ENCODE assay signal across 25 cellular contexts in genomic region chr17:72008236-72008874, GRCh38.
DNase-seq lines count a peak whose midpoint lies in the region; ATAC-seq and TF ChIP-seq lines count a peak whose summit lies in the region.
"Had no signal": no experiment of that assay in that cellular context is flagged by ENCODE, and none has a peak within 500 bp of the region (broad histone marks: within the 10 kb centered on the region; RNA-seq: fewer than 3 reads in every experiment).

No MANE protein-coding gene starts in this region.

- BruUV-seq in A673 (replicated peaks; lab: Mats Ljungman, UMichigan) (no TSS peak), IMR-90 (replicated peaks; lab: Mats Ljungman, UMichigan) (no TSS peak)

- H3K9ac ChIP-seq in IMR-90 (ENCODE audit: low read depth, low read length), result no peak overlapping the region
- H3K9ac ChIP-seq: parathyroid adenoma had no signal

- H3K4ac ChIP-seq in IMR-90 (ENCODE audit: low read depth, low read length), result no peak overlapping the region

- H3K23ac ChIP-seq in IMR-90 (ENCODE audit: low read depth, low read length), result no peak overlapping the region

- no peak overlapping the region for H4K91ac ChIP-seq in IMR-90 (ENCODE audit: insufficient read depth, low read depth, low read length)

- H4K20me1 ChIP-seq in IMR-90 (ENCODE audit: insufficient read depth, low read length), result no peaks in the 10 kb centered on the region

- H3K27me3 ChIP-seq in A673 (replicated peaks; ENCODE audit: insufficient read depth, low read depth, low read length, poor library complexity), result no peaks in the 10 kb centered on the region
- no peaks in the 10 kb centered on the region for H3K27me3 ChIP-seq in IMR-90 (ENCODE audit: control insufficient read depth, insufficient read depth, low read length)
- H3K27me3 ChIP-seq in effector memory CD4-positive, alpha-beta T cell (replicated peaks; ENCODE audit: control insufficient read depth, insufficient read depth, low read length, poor library complexity, severe bottlenecking), result no peaks in the 10 kb centered on the region
- H3K27me3 ChIP-seq: right atrium auricular region, SJSA1, tibial nerve had no signal

- in situ Hi-C loops in IMR-90 (cut with MboI; ENCODE audit: low sequenced_read_pairs), result no loop called here
- in situ Hi-C loops in astrocyte of the spinal cord (cut with HindIII; ENCODE audit: low sequenced_read_pairs), result no loop called here

- no peaks in the 10 kb centered on the region for H3K9me1 ChIP-seq in IMR-90 (ENCODE audit: insufficient read depth, low read length)

- no peak overlapping the region for H2AFZ ChIP-seq in IMR-90 (replicated peaks; ENCODE audit: low read length, poor library complexity)
- H2AFZ ChIP-seq: parathyroid adenoma had no signal

- H3K18ac ChIP-seq in IMR-90 (ENCODE audit: low read depth, low read length), result no peak overlapping the region

- CTCF ChIA-PET in A673 (lab: Charles Lee) (no interaction called here), IMR-90 (lab: Yijun Ruan, JAX) (interaction anchor here (0.5 to 1.1 kb wide), 2 partner anchors 22 to 408 kb away, joined by 3 read pairs; no protein-coding TSS in a partner anchor)

- no peak overlapping the region for H3K14ac ChIP-seq in IMR-90 (replicated peaks; ENCODE audit: low read depth, low read length)

- no peak overlapping the region for H4K8ac ChIP-seq in IMR-90 (ENCODE audit: low read depth in 2 of 2, low read length in 2 of 2)

- H3K4me3 ChIP-seq in A673 (ENCODE audit: low read depth, low read length, poor library complexity, severe bottlenecking) (peak overlapping the region; percentile 0), IMR-90 (ENCODE audit: insufficient read depth, low read depth, low read length) (no peak overlapping the region), astrocyte of the spinal cord (ENCODE audit: low read depth, low read length) (no peak overlapping the region)
- no peak overlapping the region for H3K4me3 ChIP-seq in effector memory CD4-positive, alpha-beta T cell (ENCODE audit: insufficient read depth, low read depth, low read length, poor library complexity, severe bottlenecking)
- H3K4me3 ChIP-seq: right atrium auricular region, SJSA1, spleen, tibial nerve had no signal

- intact Hi-C loops in A673 (cut with micrococcal nuclease; ENCODE audit: unreplicated experiment), result no loop called here
- intact Hi-C loops in IMR-90 (cut with micrococcal nuclease), result no loop called here

- H3K4me2 ChIP-seq in IMR-90 (ENCODE audit: low read depth, low read length), result no peak overlapping the region

- DNase-seq in A673 (ENCODE audit: low spot score) (peak; percentile 65), IMR-90 (peak; percentile 55), astrocyte of the spinal cord (ENCODE audit: low read depth, low spot score) (peak; percentile 36), fibroblast of peridontal ligament (ENCODE audit: extremely low read depth) (peak; percentile 52), NCI-H446 (lab: John Stamatoyannopoulos, UW) (no peak), ureter (ENCODE audit: low spot score) (no peak), COR-L47 (lab: John Stamatoyannopoulos, UW) (no peak)
- DNase-seq in effector memory CD4-positive, alpha-beta T cell, result no peak
- DNase-seq: ACHN; activated CD4-positive, alpha-beta memory T cell treated with anti-CD3 and anti-CD28 coated beads, Interleukin-2, amount 10 ng/mL, durations not matched to agents 7 days and 5 days; activated CD4-positive, alpha-beta T cell treated with anti-CD3 and anti-CD28 coated beads for 1 hour; activated CD8-positive, alpha-beta memory T cell treated with anti-CD3 and anti-CD28 coated beads, Interleukin-2, amount 50 U/mL, for 48 hours; activated naive CD4-positive, alpha-beta T cell treated with anti-CD3 and anti-CD28 coated beads, Interleukin-2, amount 10 ng/mL, durations not matched to agents 7 days and 5 days; dermis blood vessel endothelial cell; DMS79; mesenchymal stem cell; NCI-H1048; NCI-H1694 treated with DMSO at 0.1 percent for 48 hours; NCI-H226; spleen; T-helper 17 cell had no signal

- TF ChIP-seq RAD21 in IMR-90 (IDR thresholded peaks at IDR 0.05; ENCODE audit: low read length), result no peak

- H2BK20ac ChIP-seq in IMR-90 (ENCODE audit: low read depth, low read length), result no peak overlapping the region

- H2BK15ac ChIP-seq in IMR-90 (ENCODE audit: low read depth, low read length), result no peak overlapping the region

- no peak overlapping the region for H2BK5ac ChIP-seq in IMR-90 (ENCODE audit: low read depth, low read length, poor library complexity, severe bottlenecking)

- H3K36me3 ChIP-seq in A673 (ENCODE audit: insufficient read depth, low read length, poor library complexity, severe bottlenecking) (no peaks in the 10 kb centered on the region), IMR-90 (ENCODE audit: control insufficient read depth, insufficient read depth, low read length) (no peaks in the 10 kb centered on the region)
- H3K36me3 ChIP-seq in effector memory CD4-positive, alpha-beta T cell (ENCODE audit: control insufficient read depth, insufficient read depth, low read length), result no peaks in the 10 kb centered on the region
- H3K36me3 ChIP-seq: right atrium auricular region, SJSA1, spleen, tibial nerve had no signal

- H3K9me3 ChIP-seq in A673 (ENCODE audit: low read depth, low read length, poor library complexity, severe bottlenecking) (no peaks in the 10 kb centered on the region), IMR-90 (ENCODE audit: control insufficient read depth, insufficient read depth, low read length) (no peaks in the 10 kb centered on the region)
- H3K9me3 ChIP-seq in effector memory CD4-positive, alpha-beta T cell (ENCODE audit: control insufficient read depth, low read length), result no peaks in the 10 kb centered on the region
- H3K9me3 ChIP-seq: right atrium auricular region, SJSA1, spleen, tibial nerve had no signal

- peak; percentile 37; the same call in 1 of the 2 replicates for ATAC-seq in IMR-90 (ENCODE audit: low read depth)
- ATAC-seq: T-helper 17 cell had no signal

- H2BK120ac ChIP-seq in IMR-90 (ENCODE audit: low read depth, low read length), result no peak overlapping the region

- no peak overlapping the region for H3K56ac ChIP-seq in IMR-90 (ENCODE audit: extremely low read depth, insufficient read depth, low read length)

- no peak overlapping the region for H2AK5ac ChIP-seq in IMR-90 (ENCODE audit: low read depth, low read length)

- dilution Hi-C loops in IMR-90 (cut with HindIII; ENCODE audit: low sequenced_read_pairs, unreplicated experiment), result no loop called here

- TF ChIP-seq CTCF in A673 (conservative IDR thresholded peaks at IDR 0.05; ENCODE audit: low read depth, low read length), result no peak
- no peak for TF ChIP-seq CTCF in IMR-90 (conservative IDR thresholded peaks at IDR 0.05; ENCODE audit: low read depth, low read length)
- no peak for TF ChIP-seq CTCF in astrocyte of the spinal cord (IDR thresholded peaks at IDR 0.05; ENCODE audit: low read depth, low read length)

- H2AK9ac ChIP-seq in IMR-90 (replicated peaks; ENCODE audit: low read depth, low read length, poor library complexity), result no peak overlapping the region

- 80% methylated on average over 1 of the region's 5 CpGs; no CpG with 5 or more reads in 1 of the 2 experiments for WGBS in IMR-90 (ENCODE audit: extremely low coverage in 2 of 2, insufficient read length in 1 of 2), 2 experiments

- POLR2A ChIA-PET in A673 (lab: Charles Lee; ENCODE audit: low non-redundant PET), result no interaction called here
- POLR2A ChIA-PET in IMR-90 (lab: Charles Lee; ENCODE audit: unreplicated experiment), result no interaction called here

- H3K79me1 ChIP-seq in IMR-90 (ENCODE audit: low read depth in 1 of 2, low read length in 2 of 2), result no peaks in the 10 kb centered on the region

- no peak for TF ChIP-seq POLR2A in IMR-90 (IDR thresholded peaks at IDR 0.05; ENCODE audit: low read depth, low read length)

- no peak overlapping the region for H4K5ac ChIP-seq in IMR-90 (ENCODE audit: low read depth, low read length)

- H3K27ac ChIP-seq in A673 (ENCODE audit: low read depth, low read length, poor library complexity, severe bottlenecking) (peak overlapping the region; percentile 67), IMR-90 (ENCODE audit: insufficient read depth, low read length) (no peak overlapping the region)
- no peak overlapping the region for H3K27ac ChIP-seq in effector memory CD4-positive, alpha-beta T cell (ENCODE audit: insufficient read depth, low read length, poor library complexity, severe bottlenecking)
- H3K27ac ChIP-seq: parathyroid adenoma, right atrium auricular region, SJSA1, spleen, tibial nerve had no signal

- peaks cover 15% of the 10 kb centered on the region for H3K4me1 ChIP-seq in A673 (ENCODE audit: insufficient read depth, low read length, poor library complexity, severe bottlenecking)
- H3K4me1 ChIP-seq in IMR-90 (ENCODE audit: control insufficient read depth, insufficient read depth, low read length), result peaks cover 2% of the 10 kb centered on the region
- H3K4me1 ChIP-seq in effector memory CD4-positive, alpha-beta T cell (ENCODE audit: control insufficient read depth, insufficient read depth, low read length, poor library complexity, severe bottlenecking), result no peaks in the 10 kb centered on the region
- H3K4me1 ChIP-seq: parathyroid adenoma, right atrium auricular region, spleen, tibial nerve had no signal

TF ChIP-seq in IMR-90, 13 proteins besides CTCF, POLR2A, EP300 and RAD21:
- TF ChIP-seq MXI1 (IDR thresholded peaks at IDR 0.05; ENCODE audit: borderline replicate concordance, low read depth, low read length), result no peak
- TF ChIP-seq MAZ (IDR thresholded peaks at IDR 0.05; ENCODE audit: borderline replicate concordance, low read depth, low read length), result no peak
- no peak for TF ChIP-seq SMC3 (IDR thresholded peaks at IDR 0.05; ENCODE audit: low read depth, low read length)
- no peak for TF ChIP-seq RCOR1 (IDR thresholded peaks at IDR 0.05; ENCODE audit: insufficient replicate concordance, low read length)
- no peak for TF ChIP-seq MAFK (IDR thresholded peaks at IDR 0.05; ENCODE audit: low read depth, low read length)

Comparison
In these comparisons a context has a peak if more than half of its experiments do, and no peak if none do; other contexts are left out.
1. DNase-seq: peak in A673 (single experiment), IMR-90 (single experiment), astrocyte of the spinal cord (single experiment) and fibroblast of peridontal ligament (single experiment); none in NCI-H446 (0 of 2), ureter (single experiment), effector memory CD4-positive, alpha-beta T cell (0 of 3) and COR-L47 (single experiment).